In the genomic region with DNA sequence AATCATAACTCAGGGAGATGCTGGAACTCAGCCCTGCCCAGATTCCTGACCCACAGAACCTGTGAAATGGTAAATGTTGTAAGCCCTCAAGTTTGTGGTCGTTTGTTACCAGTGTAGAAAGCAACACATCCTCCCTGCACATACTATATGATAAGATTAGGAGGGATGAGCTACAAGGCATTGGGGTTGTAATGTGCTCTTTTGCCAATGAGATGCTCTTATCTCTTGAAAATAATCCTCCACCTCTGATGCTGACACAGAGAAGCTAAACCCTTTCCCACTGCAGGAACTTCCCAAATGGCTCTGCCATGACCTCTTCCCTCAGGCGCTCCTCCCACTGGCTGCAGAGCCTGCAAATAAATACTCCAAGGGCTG, we compare ENCODE assay signal across 11 cellular contexts. TPM values are rescaled to one million over a fixed set of nuclear protein-coding genes. Genes with fewer than 3 reads are reported as not detected.
A peak's percentile ranks its signal among the peaks of the same experiment; 100 is the strongest.
DNase-seq lines count a peak whose midpoint lies in the region; ATAC-seq and TF ChIP-seq lines count a peak whose summit lies in the region.
"Had no signal": no experiment of that assay in that cellular context is flagged by ENCODE, and none has a peak within 500 bp of the region (broad histone marks: within the 10 kb centered on the region; RNA-seq: fewer than 3 reads in every experiment).

No MANE protein-coding gene starts in this region.

- no peak for ATAC-seq in effector memory CD8-positive, alpha-beta T cell (replicated peaks)
- no peak for ATAC-seq in HG02588 (IDR thresholded peaks at IDR 0.05; ENCODE audit: unreplicated experiment)

- H3K27ac ChIP-seq in BLaER1 (no peak overlapping the region), parathyroid adenoma (peak overlapping the region; percentile 34)

- peak overlapping the region; percentile 81 to 87 for H3K4me3 Mint-ChIP-seq in effector memory CD8-positive, alpha-beta T cell

- no peak for TF ChIP-seq CTCF in parathyroid adenoma (IDR thresholded peaks at IDR 0.05)

- H3K27me3 ChIP-seq in BLaER1 (no peaks in the 10 kb centered on the region), parathyroid adenoma (ENCODE audit: control insufficient read depth, insufficient read depth, low read length) (no peaks in the 10 kb centered on the region)

- peak overlapping the region; percentile 42; the same call in 1 of the 2 replicates for H3K4me2 ChIP-seq in BLaER1
- no peak overlapping the region for H3K4me2 ChIP-seq in parathyroid adenoma (ENCODE audit: low read length)

- peaks cover 42% of the 10 kb centered on the region for H3K4me1 ChIP-seq in BLaER1
- H3K4me1 ChIP-seq in parathyroid adenoma: no peaks in the 10 kb centered on the region

- DNase-seq in NCI-H226 (peak; percentile 93), ureter (ENCODE audit: low spot score) (no peak), germinal center (ENCODE audit: low spot score) (no peak), inferior parietal cortex (ENCODE audit: extremely low spot score) (no peak)
- no peak for DNase-seq in effector memory CD8-positive, alpha-beta T cell
- DNase-seq: amniotic stem cell, Caco-2, NCI-H1694 had no signal

- H3K27ac Mint-ChIP-seq in effector memory CD8-positive, alpha-beta T cell: peak overlapping the region; percentile 91 to 98

- H3K9ac ChIP-seq in BLaER1 (no peak overlapping the region), parathyroid adenoma (no peak overlapping the region)

- H3K9me3 ChIP-seq in BLaER1 (peaks cover 12% of the 10 kb centered on the region), parathyroid adenoma (ENCODE audit: control insufficient read depth, low read length) (no peaks in the 10 kb centered on the region)
- H3K9me3 ChIP-seq: Caco-2 had no signal

- H3K9me3 Mint-ChIP-seq in effector memory CD8-positive, alpha-beta T cell: no peaks in the 10 kb centered on the region

- H4K20me1 ChIP-seq in BLaER1: 0 out of 2 replicates have a peak, but pooled peaks cover under 1% of the 10 kb centered on the region

- H3K36me3 Mint-ChIP-seq in effector memory CD8-positive, alpha-beta T cell (ENCODE audit: insufficient read depth): peaks cover 69% of the 10 kb centered on the region

- H3K4me3 ChIP-seq in BLaER1: no peak overlapping the region
- H3K4me3 ChIP-seq in parathyroid adenoma (ENCODE audit: low read depth, low read length): no peak overlapping the region

- H3K4me1 Mint-ChIP-seq in effector memory CD8-positive, alpha-beta T cell (ENCODE audit: low read depth in 2 of 2): peaks cover 82 to 87% of the 10 kb centered on the region in 2 donors

- no peak overlapping the region for H2AFZ ChIP-seq in parathyroid adenoma

- no peaks in the 10 kb centered on the region for H3K27me3 Mint-ChIP-seq in effector memory CD8-positive, alpha-beta T cell

- peaks cover 3% of the 10 kb centered on the region for H3K79me2 ChIP-seq in parathyroid adenoma

- peaks cover 38% of the 10 kb centered on the region for H3K36me3 ChIP-seq in BLaER1
- no peaks in the 10 kb centered on the region for H3K36me3 ChIP-seq in parathyroid adenoma (ENCODE audit: control insufficient read depth, insufficient read depth, low read length)

RNA-seq across cellular contexts. Expression of a gene that starts 23.5 kb away (rescaled TPM):
- total RNA-seq in ureter: 95.3 TPM
